ENCODE assay signal across 35 cellular contexts in genomic region chr10:100808851-100809250, GRCh38.
"Had no signal": no experiment of that assay in that cellular context is flagged by ENCODE, and none has a peak within 500 bp of the region (broad histone marks: within the 10 kb centered on the region; RNA-seq: fewer than 3 reads in every experiment).

No MANE protein-coding gene starts in this region.

- H3K27ac ChIP-seq: adrenal gland, body of pancreas, breast epithelium, Peyer's patch, VCaP had no signal

- H3K4me1 ChIP-seq: adrenal gland, breast epithelium, Peyer's patch had no signal

- H3K9me3 ChIP-seq: adrenal gland, body of pancreas, breast epithelium, Peyer's patch had no signal

- H3K27ac Mint-ChIP-seq: activated B cell treated with CpG ODN at 0.5 μM for 24 hours; activated CD4-positive, alpha-beta memory T cell treated with anti-CD3 and anti-CD28 coated beads for 36 hours; activated naive CD8-positive, alpha-beta T cell treated with anti-CD3 and anti-CD28 coated beads, Interleukin-2, amount 10 ng/mL, durations not matched to agents 7 days and 5 days; activated T-helper 1 cell treated with anti-CD3 and anti-CD28 coated beads, Interleukin-12 subunit alpha, Interleukin-12 subunit beta, Interleukin-2, Interleukin-4 antibody, amounts not matched to agents 30 ng/mL and 10 ng/mL and 1 ng/mL, durations not matched to agents 14 hours and 24 hours and 36 hours; T-cell had no signal

- H3K4me3 ChIP-seq: adrenal gland, body of pancreas, breast epithelium, Peyer's patch had no signal

- H3K9me3 Mint-ChIP-seq: activated B cell treated with CpG ODN at 0.5 μM for 24 hours; activated CD4-positive, alpha-beta memory T cell treated with anti-CD3 and anti-CD28 coated beads for 36 hours; activated naive CD8-positive, alpha-beta T cell treated with anti-CD3 and anti-CD28 coated beads, Interleukin-2, amount 10 ng/mL, durations not matched to agents 7 days and 5 days; activated T-cell treated with anti-CD3 and anti-CD28 coated beads, Interleukin-2, amount 50 U/mL, for 4 hours; activated T-helper 1 cell treated with anti-CD3 and anti-CD28 coated beads, Interleukin-12 subunit alpha, Interleukin-12 subunit beta, Interleukin-2, Interleukin-4 antibody, amounts not matched to agents 30 ng/mL and 10 ng/mL and 1 ng/mL, durations not matched to agents 14 hours and 24 hours and 36 hours; T-cell had no signal

- DNase-seq: activated B cell treated with CpG ODN at 0.5 μM for 24 hours; activated CD4-positive, alpha-beta memory T cell treated with anti-CD3 and anti-CD28 coated beads for 36 hours; activated CD4-positive, alpha-beta T cell treated with anti-CD3 and anti-CD28 coated beads for 4 hours; activated CD4-positive, alpha-beta T cell treated with anti-CD3 and anti-CD28 coated beads, Interleukin-2, amount 50 U/mL, for 1 hour; activated CD4-positive, CD25-positive, alpha-beta regulatory T cell treated with anti-CD3 and anti-CD28 coated beads, Interleukin-2, amount 50 U/mL, for 72 hours; activated CD8-positive, alpha-beta memory T cell treated with anti-CD3 and anti-CD28 coated beads, Interleukin-2, amount 50 U/mL, for 4 hours; activated naive CD4-positive, alpha-beta T cell; activated naive CD4-positive, alpha-beta T cell treated with anti-CD3 and anti-CD28 coated beads, Interleukin-2, amount 50 U/mL, for 16 hours; activated naive CD8-positive, alpha-beta T cell treated with anti-CD3 and anti-CD28 coated beads, Interleukin-2, amount 10 ng/mL, durations not matched to agents 7 days and 5 days; activated T-cell treated with anti-CD3 and anti-CD28 coated beads for 4 hours; activated T-cell treated with anti-CD3 and anti-CD28 coated beads, Interleukin-2, amount 50 U/mL, for 4 hours; adrenal gland; body of pancreas; NCI-H1092 treated with DMSO at 0.1 percent for 48 hours; NCI-H1417; NCI-H146; NCI-H187; NCI-H2029 treated with DMSO at 0.1 percent for 48 hours; NCI-H2107; NCI-H2171; NCI-H510A; NCI-H526; NCI-H748 treated with DMSO at 0.1 percent for 48 hours; NK-92 treated with Interleukin-12 subunit alpha and Interleukin-12 subunit beta, amount 100 ng/mL, for 24 hours; PC-3; RPMI8226; SIG-M5; T-cell; T-helper 2 cell; T-helper 9 cell had no signal

- H3K36me3 Mint-ChIP-seq: activated CD4-positive, alpha-beta memory T cell treated with anti-CD3 and anti-CD28 coated beads for 36 hours; activated naive CD8-positive, alpha-beta T cell treated with anti-CD3 and anti-CD28 coated beads, Interleukin-2, amount 10 ng/mL, durations not matched to agents 7 days and 5 days; T-cell had no signal

- H3K36me3 ChIP-seq: adrenal gland, breast epithelium, Peyer's patch had no signal

- H3K27me3 ChIP-seq: body of pancreas, Peyer's patch had no signal

- H3K4me1 Mint-ChIP-seq: activated naive CD8-positive, alpha-beta T cell treated with anti-CD3 and anti-CD28 coated beads, Interleukin-2, amount 10 ng/mL, durations not matched to agents 7 days and 5 days; T-cell had no signal

- ATAC-seq: activated T-cell treated with anti-CD3 and anti-CD28 coated beads, Interleukin-2, amount 50 U/mL, for 4 hours; body of pancreas; PC-3; SK-N-SH treated with all-trans-retinoic acid at 6 μM for 48 hours; T-cell had no signal

- H3K4me3 Mint-ChIP-seq: activated B cell treated with CpG ODN at 0.5 μM for 24 hours; activated CD4-positive, alpha-beta memory T cell treated with anti-CD3 and anti-CD28 coated beads for 36 hours; activated naive CD8-positive, alpha-beta T cell treated with anti-CD3 and anti-CD28 coated beads, Interleukin-2, amount 10 ng/mL, durations not matched to agents 7 days and 5 days; activated T-cell treated with anti-CD3 and anti-CD28 coated beads, Interleukin-2, amount 50 U/mL, for 4 hours; activated T-helper 1 cell treated with anti-CD3 and anti-CD28 coated beads, Interleukin-12 subunit alpha, Interleukin-12 subunit beta, Interleukin-2, Interleukin-4 antibody, amounts not matched to agents 30 ng/mL and 10 ng/mL and 1 ng/mL, durations not matched to agents 14 hours and 24 hours and 36 hours; T-cell had no signal
